21 cellular contexts compared by ENCODE assay signal in genomic region chr19:18473706-18474087, GRCh38. TPM values are rescaled to one million over a fixed set of nuclear protein-coding genes. Genes with fewer than 3 reads are reported as not detected.
DNase-seq lines count a peak whose midpoint lies in the region; ATAC-seq and TF ChIP-seq lines count a peak whose summit lies in the region.
"Had no signal": no experiment of that assay in that cellular context is flagged by ENCODE, and none has a peak within 500 bp of the region (broad histone marks: within the 10 kb centered on the region; RNA-seq: fewer than 3 reads in every experiment).

No MANE protein-coding gene starts in this region.

- peaks cover 0 to 26% of the 10 kb centered on the region in 2 donors for H3K36me3 ChIP-seq in gastroesophageal sphincter
- peaks cover 0 to 45% (median 21%) of the 10 kb centered on the region in 6 donors for H3K36me3 ChIP-seq in spleen
- no peaks in the 10 kb centered on the region for H3K36me3 ChIP-seq in body of pancreas (replicated peaks in 1 of 2; ENCODE audit: insufficient read depth in 1 of 2, low read depth in 2 of 2)
- H3K36me3 ChIP-seq: pancreas had no signal

- H3K36me3 Mint-ChIP-seq in activated CD4-positive, alpha-beta T cell treated with anti-CD3 and anti-CD28 coated beads for 36 hours (ENCODE audit: low read depth): peaks cover 6% of the 10 kb centered on the region
- peaks cover 2% of the 10 kb centered on the region for H3K36me3 Mint-ChIP-seq in activated CD4-positive, alpha-beta memory T cell treated with anti-CD3 and anti-CD28 coated beads, Interleukin-2, amount 10 ng/mL, durations not matched to agents 7 days and 5 days (ENCODE audit: low read depth)

- H3K27ac Mint-ChIP-seq in activated CD4-positive, alpha-beta T cell treated with anti-CD3 and anti-CD28 coated beads for 36 hours: peak overlapping the region; percentile 37
- peak overlapping the region; percentile 56 for H3K27ac Mint-ChIP-seq in activated CD4-positive, alpha-beta memory T cell treated with anti-CD3 and anti-CD28 coated beads, Interleukin-2, amount 10 ng/mL, durations not matched to agents 7 days and 5 days
- H3K27ac Mint-ChIP-seq: stimulated activated naive CD8-positive, alpha-beta T cell treated with anti-CD3 and anti-CD28 coated beads, Interleukin-15, Interleukin-2, amounts not matched to agents 100 ng/mL and 50 ng/mL, for 24 hours had no signal

- H3K9me3 ChIP-seq in gastroesophageal sphincter: no peaks in the 10 kb centered on the region
- H3K9me3 ChIP-seq in spleen: no peaks in the 10 kb centered on the region
- H3K9me3 ChIP-seq in body of pancreas: no peaks in the 10 kb centered on the region
- H3K9me3 ChIP-seq: BE2C, pancreas, sigmoid colon had no signal

- H3K4me3 Mint-ChIP-seq in activated CD4-positive, alpha-beta T cell treated with anti-CD3 and anti-CD28 coated beads for 36 hours: no peak overlapping the region
- no peak overlapping the region for H3K4me3 Mint-ChIP-seq in activated CD4-positive, alpha-beta memory T cell treated with anti-CD3 and anti-CD28 coated beads, Interleukin-2, amount 10 ng/mL, durations not matched to agents 7 days and 5 days
- H3K4me3 Mint-ChIP-seq: H9; stimulated activated naive CD8-positive, alpha-beta T cell treated with anti-CD3 and anti-CD28 coated beads, Interleukin-15, Interleukin-2, amounts not matched to agents 100 ng/mL and 50 ng/mL, for 24 hours had no signal

- no peaks in the 10 kb centered on the region for H3K9me3 Mint-ChIP-seq in activated CD4-positive, alpha-beta T cell treated with anti-CD3 and anti-CD28 coated beads for 36 hours (ENCODE audit: low read depth)
- no peaks in the 10 kb centered on the region for H3K9me3 Mint-ChIP-seq in activated CD4-positive, alpha-beta memory T cell treated with anti-CD3 and anti-CD28 coated beads, Interleukin-2, amount 10 ng/mL, durations not matched to agents 7 days and 5 days
- H3K9me3 Mint-ChIP-seq: H9; stimulated activated naive CD8-positive, alpha-beta T cell treated with anti-CD3 and anti-CD28 coated beads, Interleukin-15, Interleukin-2, amounts not matched to agents 100 ng/mL and 50 ng/mL, for 24 hours had no signal

- H3K27me3 ChIP-seq in gastroesophageal sphincter (no peaks in the 10 kb centered on the region), spleen (replicated peaks in 1 of 7) (no peaks in the 10 kb centered on the region), body of pancreas (no peaks in the 10 kb centered on the region)
- H3K27me3 ChIP-seq: BE2C, pancreas, sigmoid colon had no signal

- peak overlapping the region in 3 of 4 donors; percentile 35 to 64 (median 41) for H3K27ac ChIP-seq in gastroesophageal sphincter
- H3K27ac ChIP-seq in spleen: peak overlapping the region in 5 of 8 donors; percentile 8 to 91 (median 86)
- no peak overlapping the region for H3K27ac ChIP-seq in body of pancreas
- H3K27ac ChIP-seq: pancreas, PC-9 had no signal

- TF ChIP-seq POLR2A in gastroesophageal sphincter (IDR thresholded peaks at IDR 0.05) (no peak), spleen (IDR thresholded peaks at IDR 0.05) (no peak), body of pancreas (IDR thresholded peaks at IDR 0.05) (no peak)

- POLR2A ChIA-PET in activated CD4-positive, alpha-beta T cell treated with anti-CD3 and anti-CD28 coated beads for 36 hours (lab: Charles Lee): no interaction called here
- POLR2A ChIA-PET in activated CD4-positive, alpha-beta memory T cell treated with anti-CD3 and anti-CD28 coated beads, Interleukin-2, amount 10 ng/mL, durations not matched to agents 7 days and 5 days (lab: Charles Lee): interaction anchor here (1.2 to 1.3 kb wide), 2 partner anchors 22 to 25 kb away, joined by 3 to 5 read pairs; no protein-coding TSS in a partner anchor

- DNase-seq in activated CD4-positive, alpha-beta T cell treated with anti-CD3 and anti-CD28 coated beads for 36 hours: no peak
- DNase-seq in activated CD4-positive, alpha-beta T cell treated with anti-CD3 and anti-CD28 coated beads for 4 hours: no peak
- DNase-seq in activated CD4-positive, alpha-beta memory T cell treated with anti-CD3 and anti-CD28 coated beads, Interleukin-2, amount 10 ng/mL, durations not matched to agents 7 days and 5 days: no peak
- DNase-seq in spleen (peak; percentile 71), body of pancreas (no peak), pons (ENCODE audit: low spot score) (no peak)
- no peak for DNase-seq in stimulated activated naive CD4-positive, alpha-beta T cell (lab: John Stamatoyannopoulos, UW)
- DNase-seq: 8988T; activated CD4-positive, CD25-positive, alpha-beta regulatory T cell; activated effector memory CD4-positive, alpha-beta T cell treated with Interleukin-2 at 50 U/mL for 16 hours; BE2C; DMS 273 treated with DMSO at 0.1 percent for 48 hours; effector CD4-positive, alpha-beta T cell; H9; head of caudate nucleus; NCI-H2171 treated with DMSO at 0.1 percent for 48 hours; pancreas; PC-9; sigmoid colon had no signal

- peaks cover 38% of the 10 kb centered on the region for H3K4me1 Mint-ChIP-seq in activated CD4-positive, alpha-beta T cell treated with anti-CD3 and anti-CD28 coated beads for 36 hours
- peaks cover 57% of the 10 kb centered on the region for H3K4me1 Mint-ChIP-seq in activated CD4-positive, alpha-beta memory T cell treated with anti-CD3 and anti-CD28 coated beads, Interleukin-2, amount 10 ng/mL, durations not matched to agents 7 days and 5 days

- 97 to 100% methylated on average over 1 to 4 of the region's 8 CpGs for WGBS in gastroesophageal sphincter (ENCODE audit: low coverage in 1 of 2), 2 donors
- 92 to 97% (median 96%) methylated on average over 6 to 8 of the region's 8 CpGs for WGBS in spleen, 5 donors
- 86 to 100% methylated on average over 2 to 8 of the region's 8 CpGs for WGBS in body of pancreas, 2 donors

- no peak for TF ChIP-seq EP300 in gastroesophageal sphincter (IDR thresholded peaks at IDR 0.05)

- TF ChIP-seq CTCF in gastroesophageal sphincter (IDR thresholded peaks at IDR 0.05): no peak
- TF ChIP-seq CTCF in spleen (IDR thresholded peaks at IDR 0.05 in 8 of 11, conservative IDR thresholded peaks at IDR 0.05 in 3 of 11): no peak
- no peak for TF ChIP-seq CTCF in body of pancreas (IDR thresholded peaks at IDR 0.05)

- peaks cover 0 to 84% (median 34%) of the 10 kb centered on the region in 3 donors for H3K4me1 ChIP-seq in gastroesophageal sphincter
- H3K4me1 ChIP-seq in spleen: peaks cover 19 to 99% (median 74%) of the 10 kb centered on the region in 6 donors
- H3K4me1 ChIP-seq in body of pancreas: peaks cover 60% of the 10 kb centered on the region

- ATAC-seq in activated CD4-positive, alpha-beta T cell treated with anti-CD3 and anti-CD28 coated beads for 36 hours: no peak
- no peak for ATAC-seq in gastroesophageal sphincter
- ATAC-seq in body of pancreas: no peak
- ATAC-seq: pancreas had no signal

- intact Hi-C loops in activated CD4-positive, alpha-beta T cell treated with anti-CD3 and anti-CD28 coated beads for 36 hours (cut with DNase I, micrococcal nuclease): loop anchor here in 1 of 2 experiments (5.0 to 10.0 kb wide), 2 partner anchors 34 to 371 kb away; no protein-coding TSS in a partner anchor
- intact Hi-C loops in spleen (cut with DNase I; ENCODE audit: low total_unique reads): no loop called here
- intact Hi-C loops in body of pancreas (cut with DNase I): no loop called here

- H3K4me3 ChIP-seq in gastroesophageal sphincter: no peak overlapping the region
- no peak overlapping the region for H3K4me3 ChIP-seq in spleen
- H3K4me3 ChIP-seq in body of pancreas: no peak overlapping the region
- H3K4me3 ChIP-seq: pancreas, PC-9, sigmoid colon had no signal

- no peaks in the 10 kb centered on the region for H3K27me3 Mint-ChIP-seq in activated CD4-positive, alpha-beta T cell treated with anti-CD3 and anti-CD28 coated beads for 36 hours
- H3K27me3 Mint-ChIP-seq in activated CD4-positive, alpha-beta memory T cell treated with anti-CD3 and anti-CD28 coated beads, Interleukin-2, amount 10 ng/mL, durations not matched to agents 7 days and 5 days: no peaks in the 10 kb centered on the region
- H3K27me3 Mint-ChIP-seq: stimulated activated naive CD8-positive, alpha-beta T cell treated with anti-CD3 and anti-CD28 coated beads, Interleukin-15, Interleukin-2, amounts not matched to agents 100 ng/mL and 50 ng/mL, for 24 hours had no signal

- CTCF ChIA-PET in activated CD4-positive, alpha-beta T cell treated with anti-CD3 and anti-CD28 coated beads for 36 hours (lab: Charles Lee): interaction anchor here (0.6 to 3.8 kb wide), 4 partner anchors 12 to 407 kb away, joined by 3 to 15 read pairs (median 6); no protein-coding TSS in a partner anchor
- CTCF ChIA-PET in activated CD4-positive, alpha-beta memory T cell treated with anti-CD3 and anti-CD28 coated beads, Interleukin-2, amount 10 ng/mL, durations not matched to agents 7 days and 5 days (lab: Charles Lee): interaction anchor here (1.3 kb wide), 1 partner anchor 119 kb away, joined by 3 read pairs; no protein-coding TSS in a partner anchor

RNA-seq across cellular contexts. Expression of gene ISYNA1, which starts 35.8 kb away (rescaled TPM):
- total RNA-seq in activated CD4-positive, alpha-beta T cell treated with anti-CD3 and anti-CD28 coated beads for 36 hours: 10 to 100 TPM; 18.8 to 23.3 TPM
- 10 to 100 TPM; 16.7 to 18.0 TPM for total RNA-seq in activated CD4-positive, alpha-beta memory T cell treated with anti-CD3 and anti-CD28 coated beads, Interleukin-2, amount 10 ng/mL, durations not matched to agents 7 days and 5 days
- 10 to 100 TPM; 15.2 to 31.6 (median 19.8) TPM for total RNA-seq in gastroesophageal sphincter
- 10 to 100 TPM; 37.5 to 82.3 (median 44.4) TPM for total RNA-seq in spleen
- polyA plus RNA-seq in spleen: 10 to 100 TPM; 31.7 to 58.2 (median 49.0) TPM
- total RNA-seq in body of pancreas: 10 to 100 TPM; 52.7 to 72.8 TPM

RNA-seq across cellular contexts. Expression of gene ELL, which starts 48.2 kb away (rescaled TPM):
- total RNA-seq in activated CD4-positive, alpha-beta T cell treated with anti-CD3 and anti-CD28 coated beads for 36 hours: 10 to 100 TPM; 20.2 to 21.4 TPM
- total RNA-seq in activated CD4-positive, alpha-beta memory T cell treated with anti-CD3 and anti-CD28 coated beads, Interleukin-2, amount 10 ng/mL, durations not matched to agents 7 days and 5 days: 10 to 100 TPM; 26.2 to 26.3 TPM
- total RNA-seq in gastroesophageal sphincter (10 to 100 TPM; 12.5 to 19.0 (median 14.7) TPM), spleen (10 to 100 TPM; 23.0 to 44.8 (median 32.1) TPM), body of pancreas (10 to 100 TPM; 12.5 to 14.2 TPM)
- polyA plus RNA-seq in spleen: 10 to 100 TPM in 1 of 3 donors, 1 to 10 TPM in 2; 4.5 to 14.2 (median 7.9) TPM

RNA-seq across cellular contexts. Expression of gene SSBP4, which starts 54.5 kb away (rescaled TPM):
- 10 to 100 TPM; 71.7 to 79.3 TPM for total RNA-seq in activated CD4-positive, alpha-beta T cell treated with anti-CD3 and anti-CD28 coated beads for 36 hours
- total RNA-seq in activated CD4-positive, alpha-beta memory T cell treated with anti-CD3 and anti-CD28 coated beads, Interleukin-2, amount 10 ng/mL, durations not matched to agents 7 days and 5 days: 100 to 1,000 TPM; 140 to 153 TPM
- total RNA-seq in gastroesophageal sphincter: 10 to 100 TPM; 58.4 to 76.2 (median 61.3) TPM
- 100 to 1,000 TPM in 1 of 7 donors, 10 to 100 TPM in 6; 56.3 to 103 (median 82.4) TPM for total RNA-seq in spleen
- 100 to 1,000 TPM in 1 of 3 donors, 10 to 100 TPM in 2; 80.6 to 143 (median 94.9) TPM for polyA plus RNA-seq in spleen
- total RNA-seq in body of pancreas: 10 to 100 TPM; 50.1 to 63.9 TPM

Comparison
In these comparisons a context has a peak if more than half of its experiments do, and no peak if none do; other contexts are left out.
1. H3K27ac ChIP-seq: peak in gastroesophageal sphincter (3 of 4) and spleen (5 of 8); none in body of pancreas (0 of 4).